Comparison of ENCODE assay signal across 11 cellular contexts in the genomic region with DNA sequence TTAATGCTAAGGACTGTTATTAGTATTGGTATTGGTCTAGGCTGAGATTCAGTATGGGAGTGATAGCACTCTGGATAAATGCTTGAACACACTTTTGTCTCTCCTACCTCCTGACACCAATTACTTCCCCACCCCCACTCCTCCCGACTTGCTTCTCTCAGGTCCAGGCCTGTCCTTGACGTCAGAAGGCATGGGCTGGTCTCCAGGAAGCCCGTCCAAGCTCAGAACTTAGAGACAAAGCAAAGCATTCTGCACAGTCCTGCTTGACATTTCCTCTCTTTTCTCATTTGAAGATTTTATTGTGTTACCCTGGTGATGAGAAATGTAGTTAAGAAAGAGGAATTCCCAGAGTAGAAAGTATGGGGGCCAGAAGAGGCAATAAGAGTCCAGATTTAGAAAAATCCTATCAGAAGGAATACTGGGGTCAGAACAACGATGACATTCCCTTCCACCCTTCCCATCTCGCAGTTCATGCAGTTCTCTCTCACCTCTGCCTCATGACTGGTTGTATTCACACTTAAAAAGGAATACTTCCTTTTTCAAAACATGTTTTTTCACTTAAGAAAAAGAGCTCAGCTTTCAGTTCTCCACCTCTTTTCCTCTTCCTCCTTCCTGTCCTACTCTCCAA. TPM values are rescaled to one million over a fixed set of nuclear protein-coding genes. Genes with fewer than 3 reads are reported as not detected.
DNase-seq lines count a peak whose midpoint lies in the region; ATAC-seq and TF ChIP-seq lines count a peak whose summit lies in the region.
"Had no signal": no experiment of that assay in that cellular context is flagged by ENCODE, and none has a peak within 500 bp of the region (broad histone marks: within the 10 kb centered on the region; RNA-seq: fewer than 3 reads in every experiment).

No MANE protein-coding gene starts in this region.

- H3K27ac ChIP-seq in aorta (ENCODE audit: low read depth in 1 of 2, low read length in 2 of 2) (no peak overlapping the region), SJCRH30 (no peak overlapping the region)

- H3K27me3 Mint-ChIP-seq in stimulated activated naive CD8-positive, alpha-beta T cell treated with anti-CD3 and anti-CD28 coated beads, Interleukin-15, Interleukin-2, amounts not matched to agents 100 ng/mL and 50 ng/mL, for 24 hours: no peaks in the 10 kb centered on the region
- peaks cover 3% of the 10 kb centered on the region for H3K27me3 Mint-ChIP-seq in nephron (ENCODE audit: low read depth)

- no peaks in the 10 kb centered on the region for H3K9me3 ChIP-seq in aorta (ENCODE audit: control insufficient read depth, low read length)
- H3K9me3 ChIP-seq in SJCRH30 (replicated peaks): no peaks in the 10 kb centered on the region

- H3K4me3 ChIP-seq in aorta (ENCODE audit: low read length in 2 of 2): no peak overlapping the region
- no peak overlapping the region for H3K4me3 ChIP-seq in SJCRH30

- no peak overlapping the region for H3K4me3 Mint-ChIP-seq in stimulated activated naive CD8-positive, alpha-beta T cell treated with anti-CD3 and anti-CD28 coated beads, Interleukin-15, Interleukin-2, amounts not matched to agents 100 ng/mL and 50 ng/mL, for 24 hours
- H3K4me3 Mint-ChIP-seq in nephron: no peak overlapping the region

- H3K27ac Mint-ChIP-seq in stimulated activated naive CD8-positive, alpha-beta T cell treated with anti-CD3 and anti-CD28 coated beads, Interleukin-15, Interleukin-2, amounts not matched to agents 100 ng/mL and 50 ng/mL, for 24 hours: peak overlapping the region; percentile 61
- H3K27ac Mint-ChIP-seq in nephron: peak overlapping the region; percentile 0 to 62 (median 57)

- no peak for DNase-seq in stimulated activated naive CD8-positive, alpha-beta T cell treated with anti-CD3 and anti-CD28 coated beads, Interleukin-15, Interleukin-2, amounts not matched to agents 100 U/mL and 50 U/mL, for 24 hours
- DNase-seq in foreskin melanocyte: peak; percentile 90
- DNase-seq in aorta: peak; percentile 62 to 78
- DNase-seq in NCI-H524 (lab: John Stamatoyannopoulos, UW): no peak
- no peak for DNase-seq in SJCRH30
- DNase-seq: activated CD4-positive, alpha-beta T cell treated with anti-CD3 and anti-CD28 coated beads for 4 hours; effector CD8-positive, alpha-beta T cell; OCI-M1 had no signal

- no peak for ATAC-seq in stimulated activated naive CD8-positive, alpha-beta T cell treated with anti-CD3 and anti-CD28 coated beads, Interleukin-15, Interleukin-2, amounts not matched to agents 100 U/mL and 50 U/mL, for 24 hours
- ATAC-seq in aorta (ENCODE audit: low FRiP score) (peak; percentile 64), GM18873 (IDR thresholded peaks at IDR 0.05; ENCODE audit: low FRiP score, unreplicated experiment) (no peak)

- WGBS in aorta, 2 donors: 4 to 7% methylated on average over 5 of the region's 5 CpGs

- no peak for TF ChIP-seq CTCF in nephron (IDR thresholded peaks at IDR 0.05; ENCODE audit: unreplicated experiment in 3 of 3)

- intact Hi-C loops in aorta (cut with DNase I): no loop called here

- no peaks in the 10 kb centered on the region for H3K36me3 Mint-ChIP-seq in stimulated activated naive CD8-positive, alpha-beta T cell treated with anti-CD3 and anti-CD28 coated beads, Interleukin-15, Interleukin-2, amounts not matched to agents 100 ng/mL and 50 ng/mL, for 24 hours (ENCODE audit: low read depth)
- H3K36me3 Mint-ChIP-seq in nephron (ENCODE audit: low read depth): no peaks in the 10 kb centered on the region

- peaks cover 13% of the 10 kb centered on the region for H3K9me3 Mint-ChIP-seq in stimulated activated naive CD8-positive, alpha-beta T cell treated with anti-CD3 and anti-CD28 coated beads, Interleukin-15, Interleukin-2, amounts not matched to agents 100 ng/mL and 50 ng/mL, for 24 hours
- H3K9me3 Mint-ChIP-seq in nephron: no peaks in the 10 kb centered on the region

- H3K27me3 ChIP-seq in aorta (ENCODE audit: control insufficient read depth in 1 of 2, insufficient read depth in 2 of 2, low read length in 1 of 2) (peaks cover 0 to under 1% of the 10 kb centered on the region in 2 donors), SJCRH30 (no peaks in the 10 kb centered on the region)

- H3K36me3 ChIP-seq in aorta (ENCODE audit: control insufficient read depth in 1 of 2, insufficient read depth in 2 of 2, low read length in 1 of 2) (no peaks in the 10 kb centered on the region), SJCRH30 (no peaks in the 10 kb centered on the region)

- no peaks in the 10 kb centered on the region for H3K4me1 ChIP-seq in aorta (ENCODE audit: control insufficient read depth in 1 of 2, insufficient read depth in 2 of 2, low read length in 2 of 2)
- H3K4me1 ChIP-seq in SJCRH30: no peaks in the 10 kb centered on the region

- peaks cover 16% of the 10 kb centered on the region for H3K4me1 Mint-ChIP-seq in stimulated activated naive CD8-positive, alpha-beta T cell treated with anti-CD3 and anti-CD28 coated beads, Interleukin-15, Interleukin-2, amounts not matched to agents 100 ng/mL and 50 ng/mL, for 24 hours (ENCODE audit: low read depth)
- peaks cover 7% of the 10 kb centered on the region for H3K4me1 Mint-ChIP-seq in nephron

RNA-seq across cellular contexts. Expression of gene FAM184A, which starts 18.3 kb away (rescaled TPM):
- 1 to 10 TPM; 3.8 to 4.8 TPM for total RNA-seq in aorta
- 1 to 10 TPM; 1.1 to 1.9 TPM for polyA plus RNA-seq in aorta
- 8.9 and 11.3 TPM in 2 replicates for total RNA-seq in SJCRH30 (2014; rRNA removed; shearing (Covaris generic))

Comparison
In these comparisons a context has a peak if more than half of its experiments do, and no peak if none do; other contexts are left out.
1. DNase-seq: peak in foreskin melanocyte (single experiment) and aorta (2 of 2); none in stimulated activated naive CD8-positive, alpha-beta T cell treated with anti-CD3 and anti-CD28 coated beads, Interleukin-15, Interleukin-2, amounts not matched to agents 100 U/mL and 50 U/mL, for 24 hours (single experiment), NCI-H524 (0 of 2) and SJCRH30 (0 of 2).